In the genomic region with DNA sequence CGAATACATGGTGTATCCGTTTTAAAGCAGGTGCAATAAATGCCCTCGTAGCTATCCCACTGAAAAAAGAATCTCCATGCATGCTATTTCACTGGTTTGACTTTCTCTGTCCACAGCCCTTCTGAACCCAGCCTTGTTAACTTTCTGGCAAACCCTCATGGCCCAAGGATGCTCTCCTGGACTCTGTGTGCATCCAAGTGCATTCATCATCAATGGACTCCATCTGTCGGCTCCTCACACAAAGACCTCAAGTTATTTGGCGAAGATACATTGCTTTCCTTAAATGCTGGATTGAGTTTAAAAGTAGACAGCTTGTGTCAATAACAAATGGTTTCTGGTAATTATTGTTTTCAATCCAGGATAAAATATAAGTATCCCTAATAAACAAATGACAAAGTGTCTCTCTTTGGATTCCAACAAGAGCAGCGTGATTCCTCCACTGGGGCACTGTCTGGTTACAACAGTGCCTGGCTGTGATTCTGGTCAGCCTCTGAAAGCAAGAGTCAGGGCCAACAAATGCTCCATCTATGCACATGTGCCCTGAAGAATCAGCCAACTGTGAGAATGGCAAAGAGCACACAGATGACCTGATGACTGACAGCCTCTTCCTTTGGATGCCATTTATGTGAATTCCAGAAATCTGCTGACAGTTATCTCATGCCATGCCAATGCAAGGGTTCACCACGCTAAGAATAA, we compare ENCODE assay signal across 13 cellular contexts. TPM values are rescaled to one million over a fixed set of nuclear protein-coding genes. Genes with fewer than 3 reads are reported as not detected.
DNase-seq lines count a peak whose midpoint lies in the region; ATAC-seq and TF ChIP-seq lines count a peak whose summit lies in the region.
"Had no signal": no experiment of that assay in that cellular context is flagged by ENCODE, and none has a peak within 500 bp of the region (broad histone marks: within the 10 kb centered on the region; RNA-seq: fewer than 3 reads in every experiment).

No MANE protein-coding gene starts in this region.

- H3K4me3 ChIP-seq in mesenchymal stem cell (ENCODE audit: insufficient read depth in 1 of 2, low read depth in 1 of 2, low read length in 2 of 2) (no peak overlapping the region), mesendoderm (ENCODE audit: low read length) (no peak overlapping the region)
- H3K4me3 ChIP-seq: cardiac muscle cell had no signal

- DNase-seq in natural killer cell: no peak
- no peak for DNase-seq in natural killer cell treated with Interleukin-12 subunit alpha and Interleukin-12 subunit beta and Interleukin-15 and Interleukin-18, amount 100 ng/mL, for 72 hours (ENCODE audit: low spot score)
- no peak for DNase-seq in mesenchymal stem cell
- no peak for DNase-seq in NOMO-1 (lab: John Stamatoyannopoulos, UW; ENCODE audit: unreplicated experiment in 2 of 2)
- no peak for DNase-seq in mesendoderm
- DNase-seq in NK-92 treated with Interleukin-12 subunit alpha and Interleukin-12 subunit beta, amount 100 ng/mL, for 24 hours (lab: John Stamatoyannopoulos, UW): no peak
- DNase-seq: activated CD4-positive, CD25-positive, alpha-beta regulatory T cell treated with anti-CD3 and anti-CD28 coated beads, Interleukin-2, amount 50 U/mL, for 72 hours; activated effector memory CD4-positive, alpha-beta T cell treated with Interleukin-2 at 50 U/mL for 16 hours; NCI-H1092; trophoblast cell had no signal

- no peaks in the 10 kb centered on the region for H3K79me2 ChIP-seq in mesendoderm (ENCODE audit: control insufficient read depth, insufficient read depth, low read length)

- no peak overlapping the region for H4K91ac ChIP-seq in mesenchymal stem cell (ENCODE audit: low read length)

- H3K4me3 Mint-ChIP-seq in natural killer cell (peak overlapping the region; percentile 31), brain (no peak overlapping the region)
- H3K4me3 Mint-ChIP-seq in natural killer cell treated with Interleukin-12 subunit alpha and Interleukin-12 subunit beta and Interleukin-15 and Interleukin-18, amount 100 ng/mL, for 72 hours: no peak overlapping the region

- H3K18ac ChIP-seq in mesenchymal stem cell (ENCODE audit: low read depth in 1 of 2, low read length in 2 of 2) (peak overlapping the region; percentile 31 to 71), mesendoderm (ENCODE audit: low read length) (no peak overlapping the region)

- H3K36me3 Mint-ChIP-seq in natural killer cell: no peaks in the 10 kb centered on the region
- peaks cover 12% of the 10 kb centered on the region for H3K36me3 Mint-ChIP-seq in natural killer cell treated with Interleukin-12 subunit alpha and Interleukin-12 subunit beta and Interleukin-15 and Interleukin-18, amount 100 ng/mL, for 72 hours
- peaks cover 49% of the 10 kb centered on the region for H3K36me3 Mint-ChIP-seq in brain

- H3K27me3 ChIP-seq in mesenchymal stem cell (ENCODE audit: control insufficient read depth in 1 of 2, insufficient read depth in 1 of 2, low read length in 2 of 2) (no peaks in the 10 kb centered on the region), mesendoderm (ENCODE audit: insufficient read depth, low read length, poor library complexity) (no peaks in the 10 kb centered on the region)
- H3K27me3 ChIP-seq: cardiac muscle cell had no signal

- intact Hi-C loops in natural killer cell (cut with micrococcal nuclease): no loop called here

- H2BK12ac ChIP-seq in mesenchymal stem cell (ENCODE audit: low read length in 2 of 2): peak overlapping the region; percentile 69 to 91

- H2BK120ac ChIP-seq in mesenchymal stem cell (ENCODE audit: low read depth, low read length) (no peak overlapping the region), mesendoderm (ENCODE audit: low read depth, low read length) (no peak overlapping the region)

- H2BK5ac ChIP-seq in mesenchymal stem cell (ENCODE audit: low read depth, low read length, poor library complexity, severe bottlenecking): no peak overlapping the region
- H2BK5ac ChIP-seq in mesendoderm (ENCODE audit: low read length): no peak overlapping the region

- H3K23ac ChIP-seq in mesenchymal stem cell (ENCODE audit: low read length in 2 of 2): no peak overlapping the region
- H3K23ac ChIP-seq in mesendoderm (ENCODE audit: low read length): no peak overlapping the region

- H3K27ac ChIP-seq in mesenchymal stem cell (ENCODE audit: low read length, poor library complexity, severe bottlenecking) (no peak overlapping the region), mesendoderm (ENCODE audit: low read depth, low read length) (no peak overlapping the region)
- H3K27ac ChIP-seq: cardiac muscle cell had no signal

- H2AFZ ChIP-seq in mesenchymal stem cell (ENCODE audit: low read depth, low read length): no peak overlapping the region

- peaks cover 9% of the 10 kb centered on the region for H3K4me1 ChIP-seq in mesenchymal stem cell (ENCODE audit: control insufficient read depth, insufficient read depth, low read depth, low read length)
- H3K4me1 ChIP-seq in mesendoderm (ENCODE audit: control insufficient read depth, low read depth, low read length): no peaks in the 10 kb centered on the region

- H3K14ac ChIP-seq in mesenchymal stem cell (ENCODE audit: low read length in 2 of 2): no peak overlapping the region

- H3K9me3 ChIP-seq in mesenchymal stem cell (ENCODE audit: control insufficient read depth, low read length): no peaks in the 10 kb centered on the region

- H4K8ac ChIP-seq in mesenchymal stem cell (ENCODE audit: low read length) (no peak overlapping the region), mesendoderm (ENCODE audit: low read depth, low read length) (no peak overlapping the region)

- no peak overlapping the region for H3K9ac ChIP-seq in mesenchymal stem cell (ENCODE audit: low read length)
- H3K9ac ChIP-seq in mesendoderm (ENCODE audit: low read length): no peak overlapping the region

- 96% methylated on average over 5 of the region's 7 CpGs for WGBS in mesenchymal stem cell
- WGBS in mesendoderm (ENCODE audit: extremely low coverage, insufficient coverage, low lambda C conversion rate): no CpG with 5 or more reads among the region's 7 CpGs

- H3K79me1 ChIP-seq in mesenchymal stem cell (replicated peaks; ENCODE audit: low read length, poor library complexity, severe bottlenecking): peaks cover 7% of the 10 kb centered on the region
- H3K79me1 ChIP-seq in mesendoderm (ENCODE audit: low read length): peaks cover under 1% of the 10 kb centered on the region

- no peak overlapping the region for H3K56ac ChIP-seq in mesendoderm (ENCODE audit: low read length)

- no peaks in the 10 kb centered on the region for H3K9me3 Mint-ChIP-seq in natural killer cell
- no peaks in the 10 kb centered on the region for H3K9me3 Mint-ChIP-seq in natural killer cell treated with Interleukin-12 subunit alpha and Interleukin-12 subunit beta and Interleukin-15 and Interleukin-18, amount 100 ng/mL, for 72 hours
- H3K9me3 Mint-ChIP-seq in brain: peaks cover 0 to 6% (median 3%) of the 10 kb centered on the region in 5 experiments

- no peak for TF ChIP-seq CTCF in natural killer cell (IDR thresholded peaks at IDR 0.05)
- no peak for TF ChIP-seq CTCF in brain (conservative IDR thresholded peaks at IDR 0.05)

- no peak overlapping the region for H3K4me2 ChIP-seq in mesenchymal stem cell (ENCODE audit: low read length, poor library complexity, severe bottlenecking)
- H3K4me2 ChIP-seq in mesendoderm (ENCODE audit: low read length): no peak overlapping the region

- H3K36me3 ChIP-seq in mesenchymal stem cell (ENCODE audit: control insufficient read depth in 1 of 2, insufficient read depth in 2 of 2, low read depth in 1 of 2, low read length in 2 of 2): peaks cover 2 to 23% of the 10 kb centered on the region in 2 experiments
- H3K36me3 ChIP-seq in mesendoderm (ENCODE audit: control insufficient read depth, insufficient read depth, low read length): no peaks in the 10 kb centered on the region
- H3K36me3 ChIP-seq: cardiac muscle cell had no signal

- H3K4me1 Mint-ChIP-seq in natural killer cell (peaks cover 55 to 61% of the 10 kb centered on the region in 2 donors), brain (peaks cover 59% of the 10 kb centered on the region)
- H3K4me1 Mint-ChIP-seq in natural killer cell treated with Interleukin-12 subunit alpha and Interleukin-12 subunit beta and Interleukin-15 and Interleukin-18, amount 100 ng/mL, for 72 hours (ENCODE audit: low read depth in 2 of 2): peaks cover 52 to 56% of the 10 kb centered on the region in 2 donors

- no peak overlapping the region for H4K5ac ChIP-seq in mesendoderm (ENCODE audit: low read length)

- no peaks in the 10 kb centered on the region for H3K27me3 Mint-ChIP-seq in natural killer cell (ENCODE audit: low read depth in 2 of 2)
- H3K27me3 Mint-ChIP-seq in natural killer cell treated with Interleukin-12 subunit alpha and Interleukin-12 subunit beta and Interleukin-15 and Interleukin-18, amount 100 ng/mL, for 72 hours: no peaks in the 10 kb centered on the region
- H3K27me3 Mint-ChIP-seq in brain: no peaks in the 10 kb centered on the region

- peak in 1 of 3 donors; percentile 10 for ATAC-seq in natural killer cell
- ATAC-seq in natural killer cell treated with Interleukin-12 subunit alpha and Interleukin-12 subunit beta and Interleukin-15 and Interleukin-18, amount 100 ng/mL, for 72 hours: no peak
- no peak for ATAC-seq in GM18868 (IDR thresholded peaks at IDR 0.05; ENCODE audit: unreplicated experiment)

- H3K27ac Mint-ChIP-seq in natural killer cell: peak overlapping the region; percentile 73 to 75
- peak overlapping the region in 1 of 2 donors; percentile 66 for H3K27ac Mint-ChIP-seq in natural killer cell treated with Interleukin-12 subunit alpha and Interleukin-12 subunit beta and Interleukin-15 and Interleukin-18, amount 100 ng/mL, for 72 hours
- peak overlapping the region in 3 of 5 experiments; percentile 53 to 80 (median 72) for H3K27ac Mint-ChIP-seq in brain

- H2AK5ac ChIP-seq in mesenchymal stem cell (ENCODE audit: low read length, severe bottlenecking) (no peak overlapping the region), mesendoderm (ENCODE audit: low read length) (no peak overlapping the region)

- H2BK15ac ChIP-seq in mesenchymal stem cell (ENCODE audit: low read depth, poor library complexity, severe bottlenecking) (peak overlapping the region; percentile 84), mesendoderm (replicated peaks; ENCODE audit: low read depth) (no peak overlapping the region)

- H3K4ac ChIP-seq in mesenchymal stem cell (ENCODE audit: low read depth in 1 of 2, low read length in 2 of 2): peak overlapping the region; percentile 42 to 47
- no peak overlapping the region for H3K4ac ChIP-seq in mesendoderm (ENCODE audit: low read depth, low read length)

RNA-seq across cellular contexts. Expression of gene FYN, which starts 55.7 kb away (rescaled TPM):
- 100 to 1,000 TPM; 616 to 757 (median 713) TPM for total RNA-seq in natural killer cell
- 100 to 1,000 TPM; 273 to 443 TPM for total RNA-seq in natural killer cell treated with Interleukin-12 subunit alpha and Interleukin-12 subunit beta and Interleukin-15 and Interleukin-18, amount 100 ng/mL, for 72 hours
- 338 TPM for polyA plus RNA-seq in brain (ENCODE audit: insufficient read depth, low read depth, low replicate concordance)
- 44.0 TPM for polyA plus RNA-seq in mesenchymal stem cell (2013, experiment 1 of 2)
- polyA plus RNA-seq in mesenchymal stem cell (2013, experiment 2 of 2): 45.8 TPM
- 58.5 TPM for polyA plus RNA-seq in mesendoderm (2013, experiment 1 of 2)
- 59.6 TPM for polyA plus RNA-seq in mesendoderm (2013, experiment 2 of 2)
